In genomic region chr6:38509713-38510112, GRCh38 we compare ENCODE assay signal across 13 cellular contexts.
DNase-seq lines count a peak whose midpoint lies in the region; ATAC-seq and TF ChIP-seq lines count a peak whose summit lies in the region.
"Had no signal": no experiment of that assay in that cellular context is flagged by ENCODE, and none has a peak within 500 bp of the region (broad histone marks: within the 10 kb centered on the region; RNA-seq: fewer than 3 reads in every experiment).

No MANE protein-coding gene starts in this region.

- no peak overlapping the region for H3K4me3 ChIP-seq in epithelial cell of esophagus (ENCODE audit: low read length)

- no peak overlapping the region for H3K27ac Mint-ChIP-seq in Calu3 (ENCODE audit: unreplicated experiment)
- H3K27ac Mint-ChIP-seq: activated naive CD8-positive, alpha-beta T cell treated with anti-CD3 and anti-CD28 coated beads, Interleukin-2, amount 10 ng/mL, durations not matched to agents 7 days and 5 days; endodermal cell; T-helper 17 cell had no signal

- DNase-seq in Calu3 = peak; percentile 7
- DNase-seq in NCI-H526 (lab: John Stamatoyannopoulos, UW) = peak; percentile 95 to 98
- DNase-seq in epithelial cell of esophagus (ENCODE audit: low read depth) = peak; percentile 47
- peak; percentile 39 for DNase-seq in myocyte (ENCODE audit: low read depth)
- no peak for DNase-seq in effector CD8-positive, alpha-beta T cell (lab: John Stamatoyannopoulos, UW)
- no peak for DNase-seq in foreskin melanocyte
- DNase-seq: activated naive CD8-positive, alpha-beta T cell treated with anti-CD3 and anti-CD28 coated beads, Interleukin-2, amount 10 ng/mL, durations not matched to agents 7 days and 5 days; endodermal cell; nucleus accumbens; T-helper 17 cell had no signal

- CTCF ChIA-PET in Calu3 (lab: Charles Lee) = interaction anchor here (1.3 to 2.4 kb wide), 2 partner anchors 8 to 16 kb away, joined by 3 to 9 read pairs; no protein-coding TSS in a partner anchor

- TF ChIP-seq CTCF in Calu3 (IDR thresholded peaks at IDR 0.05; ENCODE audit: unreplicated experiment) (no peak), epithelial cell of esophagus (IDR thresholded peaks at IDR 0.05; ENCODE audit: insufficient read depth, low read depth, low read length, missing control alignments) (no peak)

- intact Hi-C loops in Calu3 (cut with micrococcal nuclease; ENCODE audit: unreplicated experiment) = no loop called here

- BruUV-seq in Calu3 (replicated peaks; lab: Mats Ljungman, UMichigan) = no TSS peak

- ATAC-seq in HG02885 (IDR thresholded peaks at IDR 0.05; ENCODE audit: poor library complexity, unreplicated experiment) (no peak), HG03378 (IDR thresholded peaks at IDR 0.05; ENCODE audit: unreplicated experiment) (no peak)
- ATAC-seq: T-helper 17 cell had no signal

- H3K4me3 Mint-ChIP-seq in Calu3 (ENCODE audit: low read depth, unreplicated experiment) = no peak overlapping the region
- H3K4me3 Mint-ChIP-seq: activated naive CD8-positive, alpha-beta T cell treated with anti-CD3 and anti-CD28 coated beads, Interleukin-2, amount 10 ng/mL, durations not matched to agents 7 days and 5 days; CD14-positive monocyte; endodermal cell; T-helper 17 cell had no signal

- no peaks in the 10 kb centered on the region for H3K27me3 Mint-ChIP-seq in Calu3 (ENCODE audit: unreplicated experiment)
- H3K27me3 Mint-ChIP-seq: activated naive CD8-positive, alpha-beta T cell treated with anti-CD3 and anti-CD28 coated beads, Interleukin-2, amount 10 ng/mL, durations not matched to agents 7 days and 5 days; T-helper 17 cell had no signal

- no peaks in the 10 kb centered on the region for H3K9me3 Mint-ChIP-seq in Calu3 (ENCODE audit: low read depth, unreplicated experiment)
- H3K9me3 Mint-ChIP-seq: activated naive CD8-positive, alpha-beta T cell treated with anti-CD3 and anti-CD28 coated beads, Interleukin-2, amount 10 ng/mL, durations not matched to agents 7 days and 5 days; CD14-positive monocyte; endodermal cell had no signal

- H3K36me3 Mint-ChIP-seq in Calu3 (ENCODE audit: insufficient read depth, unreplicated experiment) = no peaks in the 10 kb centered on the region
- H3K36me3 Mint-ChIP-seq: activated naive CD8-positive, alpha-beta T cell treated with anti-CD3 and anti-CD28 coated beads, Interleukin-2, amount 10 ng/mL, durations not matched to agents 7 days and 5 days; CD14-positive monocyte had no signal

- H3K4me1 Mint-ChIP-seq in Calu3 (ENCODE audit: low read depth, unreplicated experiment) = peaks cover 8% of the 10 kb centered on the region
- H3K4me1 Mint-ChIP-seq: activated naive CD8-positive, alpha-beta T cell treated with anti-CD3 and anti-CD28 coated beads, Interleukin-2, amount 10 ng/mL, durations not matched to agents 7 days and 5 days; CD14-positive monocyte had no signal

Comparison
In these comparisons a context has a peak if more than half of its experiments do, and no peak if none do; other contexts are left out.
1. DNase-seq: peak in Calu3 (single experiment), NCI-H526 (2 of 2), epithelial cell of esophagus (single experiment) and myocyte (single experiment); none in effector CD8-positive, alpha-beta T cell (single experiment) and foreskin melanocyte (single experiment).